ENCODE assay signal across 1 cellular context in genomic region chr16:87387942-87388817, GRCh38.
A peak's percentile ranks its signal among the peaks of the same experiment; 100 is the strongest.
TF ChIP-seq lines count a peak whose summit lies in the region.

No MANE protein-coding gene starts in this region.

TF ChIP-seq in K562, 482 proteins besides CTCF, POLR2A, EP300 and RAD21 (continued from another document and continues in another):
- TF ChIP-seq ZNF407 (IDR thresholded peaks at IDR 0.05; ENCODE audit: low read depth): no peak
- TF ChIP-seq RUNX1 (IDR thresholded peaks at IDR 0.05; ENCODE audit: low read depth): no peak
- TF ChIP-seq, protein P1, sequence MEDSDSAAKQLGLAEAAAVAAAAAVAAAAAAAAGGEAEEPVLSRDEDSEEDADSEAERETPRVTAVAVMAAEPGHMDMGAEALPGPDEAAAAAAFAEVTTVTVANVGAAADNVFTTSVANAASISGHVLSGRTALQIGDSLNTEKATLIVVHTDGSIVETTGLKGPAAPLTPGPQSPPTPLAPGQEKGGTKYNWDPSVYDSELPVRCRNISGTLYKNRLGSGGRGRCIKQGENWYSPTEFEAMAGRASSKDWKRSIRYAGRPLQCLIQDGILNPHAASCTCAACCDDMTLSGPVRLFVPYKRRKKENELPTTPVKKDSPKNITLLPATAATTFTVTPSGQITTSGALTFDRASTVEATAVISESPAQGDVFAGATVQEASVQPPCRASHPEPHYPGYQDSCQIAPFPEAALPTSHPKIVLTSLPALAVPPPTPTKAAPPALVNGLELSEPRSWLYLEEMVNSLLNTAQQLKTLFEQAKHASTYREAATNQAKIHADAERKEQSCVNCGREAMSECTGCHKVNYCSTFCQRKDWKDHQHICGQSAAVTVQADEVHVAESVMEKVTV (CRISPR knock-in tag; IDR thresholded peaks at IDR 0.05): no peak
- no peak for TF ChIP-seq HNRNPK (IDR thresholded peaks at IDR 0.05; ENCODE audit: low read depth, low read length, poor library complexity, severe bottlenecking)
- peak; percentile 87 for TF ChIP-seq L3MBTL2 (IDR thresholded peaks at IDR 0.05)
- TF ChIP-seq CCAR2 (IDR thresholded peaks at IDR 0.05; ENCODE audit: low read depth, low read length): no peak
- no peak for TF ChIP-seq SMARCC2 (IDR thresholded peaks at IDR 0.05; ENCODE audit: low read depth)
- no peak for TF ChIP-seq NR2C2 (CRISPR knock-in tag; IDR thresholded peaks at IDR 0.05)
- TF ChIP-seq NR2C2 (tag; IDR thresholded peaks at IDR 0.05): peak; percentile 95
- no peak for TF ChIP-seq ZNF316 (IDR thresholded peaks at IDR 0.05)
- TF ChIP-seq ZNF354B (CRISPR knock-in tag; IDR thresholded peaks at IDR 0.05): no peak
- TF ChIP-seq, protein P2, sequence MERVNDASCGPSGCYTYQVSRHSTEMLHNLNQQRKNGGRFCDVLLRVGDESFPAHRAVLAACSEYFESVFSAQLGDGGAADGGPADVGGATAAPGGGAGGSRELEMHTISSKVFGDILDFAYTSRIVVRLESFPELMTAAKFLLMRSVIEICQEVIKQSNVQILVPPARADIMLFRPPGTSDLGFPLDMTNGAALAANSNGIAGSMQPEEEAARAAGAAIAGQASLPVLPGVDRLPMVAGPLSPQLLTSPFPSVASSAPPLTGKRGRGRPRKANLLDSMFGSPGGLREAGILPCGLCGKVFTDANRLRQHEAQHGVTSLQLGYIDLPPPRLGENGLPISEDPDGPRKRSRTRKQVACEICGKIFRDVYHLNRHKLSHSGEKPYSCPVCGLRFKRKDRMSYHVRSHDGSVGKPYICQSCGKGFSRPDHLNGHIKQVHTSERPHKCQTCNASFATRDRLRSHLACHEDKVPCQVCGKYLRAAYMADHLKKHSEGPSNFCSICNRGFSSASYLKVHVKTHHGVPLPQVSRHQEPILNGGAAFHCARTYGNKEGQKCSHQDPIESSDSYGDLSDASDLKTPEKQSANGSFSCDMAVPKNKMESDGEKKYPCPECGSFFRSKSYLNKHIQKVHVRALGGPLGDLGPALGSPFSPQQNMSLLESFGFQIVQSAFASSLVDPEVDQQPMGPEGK (CRISPR knock-in tag; IDR thresholded peaks at IDR 0.05; ENCODE audit: borderline replicate concordance): no peak
- 0 out of 2 replicates have a peak, but pooled peaks have one; percentile 17 for TF ChIP-seq ZNF324 (CRISPR knock-in tag; IDR thresholded peaks at IDR 0.05)
- TF ChIP-seq DIDO1 (tag; IDR thresholded peaks at IDR 0.05; ENCODE audit: low read depth): 0 out of 2 replicates have a peak, but pooled peaks have one; percentile 42
- no peak for TF ChIP-seq BMI1 (IDR thresholded peaks at IDR 0.05; ENCODE audit: low read length)
- peak; percentile 84; the same call in 1 of the 2 replicates for TF ChIP-seq ZNF449 (CRISPR knock-in tag; IDR thresholded peaks at IDR 0.05)
- TF ChIP-seq MAZ (CRISPR knock-in tag; conservative IDR thresholded peaks at IDR 0.05 in 1 of 2, IDR thresholded peaks at IDR 0.05 in 1 of 2): peak; percentile 55 to 76; a peak in 3 of 4 replicates
- no peak for TF ChIP-seq ZNF551 (CRISPR knock-in tag; IDR thresholded peaks at IDR 0.05)
- TF ChIP-seq TRIM24 (IDR thresholded peaks at IDR 0.05): peak; percentile 38 to 67; a peak in 2 of 4 replicates
- no peak for TF ChIP-seq BRF1 (IDR thresholded peaks at IDR 0.05; ENCODE audit: borderline replicate concordance, extremely low read depth, insufficient read length)
- TF ChIP-seq, protein P3, sequence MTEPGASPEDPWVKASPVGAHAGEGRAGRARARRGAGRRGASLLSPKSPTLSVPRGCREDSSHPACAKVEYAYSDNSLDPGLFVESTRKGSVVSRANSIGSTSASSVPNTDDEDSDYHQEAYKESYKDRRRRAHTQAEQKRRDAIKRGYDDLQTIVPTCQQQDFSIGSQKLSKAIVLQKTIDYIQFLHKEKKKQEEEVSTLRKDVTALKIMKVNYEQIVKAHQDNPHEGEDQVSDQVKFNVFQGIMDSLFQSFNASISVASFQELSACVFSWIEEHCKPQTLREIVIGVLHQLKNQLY (CRISPR knock-in tag; conservative IDR thresholded peaks at IDR 0.05): no peak
- TF ChIP-seq SMARCA4 (IDR thresholded peaks at IDR 0.05): peak; percentile 63
- TF ChIP-seq E2F3 (CRISPR knock-in tag; IDR thresholded peaks at IDR 0.05): 0 out of 2 replicates have a peak, but pooled peaks have one; percentile 22
- no peak for TF ChIP-seq ILK (tag; IDR thresholded peaks at IDR 0.05; ENCODE audit: borderline replicate concordance, low read depth)
- peak; percentile 78 for TF ChIP-seq HINFP (tag; conservative IDR thresholded peaks at IDR 0.05; ENCODE audit: low read depth)
- no peak for TF ChIP-seq DLX4 (CRISPR knock-in tag; IDR thresholded peaks at IDR 0.05)
- TF ChIP-seq AFF1 (IDR thresholded peaks at IDR 0.05; ENCODE audit: low read depth in 1 of 2, partially characterized antibody in 2 of 2): peak in 1 of 2 experiments; percentile 74
- no peak for TF ChIP-seq STAT6 (CRISPR knock-in tag; IDR thresholded peaks at IDR 0.05)
- TF ChIP-seq CSDE1 (IDR thresholded peaks at IDR 0.05): no peak
- TF ChIP-seq DACH1 (IDR thresholded peaks at IDR 0.05; ENCODE audit: partially characterized antibody): peak; percentile 7
- 0 out of 2 replicates have a peak, but pooled peaks have one; percentile 72 for TF ChIP-seq ZNF133 (CRISPR knock-in tag; IDR thresholded peaks at IDR 0.05)
- TF ChIP-seq, protein P4, sequence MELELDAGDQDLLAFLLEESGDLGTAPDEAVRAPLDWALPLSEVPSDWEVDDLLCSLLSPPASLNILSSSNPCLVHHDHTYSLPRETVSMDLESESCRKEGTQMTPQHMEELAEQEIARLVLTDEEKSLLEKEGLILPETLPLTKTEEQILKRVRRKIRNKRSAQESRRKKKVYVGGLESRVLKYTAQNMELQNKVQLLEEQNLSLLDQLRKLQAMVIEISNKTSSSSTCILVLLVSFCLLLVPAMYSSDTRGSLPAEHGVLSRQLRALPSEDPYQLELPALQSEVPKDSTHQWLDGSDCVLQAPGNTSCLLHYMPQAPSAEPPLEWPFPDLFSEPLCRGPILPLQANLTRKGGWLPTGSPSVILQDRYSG (tag; conservative IDR thresholded peaks at IDR 0.05; ENCODE audit: low read depth): peak; percentile 91; the same call in 1 of the 2 replicates
